In the genomic region with DNA sequence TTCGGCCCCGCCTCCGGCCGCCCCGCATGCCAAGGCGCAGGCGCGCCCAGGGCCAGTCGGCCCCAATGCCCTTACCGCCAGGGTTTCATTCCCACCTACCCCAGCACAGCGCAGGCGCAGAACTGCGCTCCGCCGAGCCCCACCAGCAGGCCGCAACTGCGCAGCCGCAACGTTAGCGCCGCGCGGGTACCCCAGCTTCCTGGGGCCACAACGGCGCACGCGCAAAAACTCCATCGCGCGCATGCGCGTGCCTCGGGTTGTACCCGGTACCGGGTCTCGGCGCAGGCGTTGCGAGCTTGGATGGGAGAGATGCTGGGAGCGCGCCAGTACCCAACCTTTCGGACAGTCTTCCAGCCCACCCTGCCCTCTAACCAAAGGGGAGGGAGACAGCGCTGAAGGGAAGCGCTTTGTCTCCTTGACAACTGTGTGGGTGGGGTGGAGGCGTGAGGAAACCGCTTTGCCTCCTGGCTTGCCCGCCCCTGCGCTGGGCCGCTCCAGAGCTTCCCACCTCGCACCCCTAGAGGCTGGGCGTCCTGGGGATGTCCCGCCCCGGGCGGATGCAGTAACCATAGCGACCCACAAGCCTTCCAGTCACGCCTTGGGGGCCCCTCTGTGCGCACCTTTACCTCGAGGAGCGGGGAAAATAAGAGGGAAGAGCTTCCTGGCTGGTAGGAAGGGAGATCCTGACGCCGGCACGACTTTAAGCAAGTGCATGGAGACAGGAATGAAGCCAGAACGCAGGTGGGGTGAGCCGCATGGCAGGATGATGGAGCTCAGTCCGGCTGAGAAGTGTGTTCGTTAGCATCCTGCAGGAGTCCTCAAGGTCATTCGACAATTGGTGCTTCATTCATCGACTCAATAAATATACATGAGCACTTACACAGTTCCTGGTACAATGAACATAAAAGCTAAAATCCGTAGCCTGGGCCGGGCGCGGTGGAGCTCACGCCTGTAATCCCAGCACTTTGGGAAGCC, we compare ENCODE assay signal across 9 cellular contexts. TPM values are rescaled to one million over a fixed set of nuclear protein-coding genes. Genes with fewer than 3 reads are reported as not detected.
DNase-seq lines count a peak whose midpoint lies in the region; ATAC-seq, FAIRE-seq and TF ChIP-seq lines count a peak whose summit lies in the region.
"Had no signal": no experiment of that assay in that cellular context is flagged by ENCODE, and none has a peak within 500 bp of the region (broad histone marks: within the 10 kb centered on the region; RNA-seq: fewer than 3 reads in every experiment).

No MANE protein-coding gene starts in this region.

- H3K27me3 Mint-ChIP-seq in activated B cell treated with CpG ODN at 0.5 μM for 24 hours: no peaks in the 10 kb centered on the region

- ATAC-seq in GM19023 (IDR thresholded peaks at IDR 0.05; ENCODE audit: unreplicated experiment): peak; percentile 83
- peak; percentile 83 for ATAC-seq in HG03196 (IDR thresholded peaks at IDR 0.05; ENCODE audit: unreplicated experiment)
- peak; percentile 82 for ATAC-seq in activated B cell treated with CpG ODN at 0.5 μM for 24 hours (ENCODE audit: low read depth)

- peaks cover 27% of the 10 kb centered on the region for H3K36me3 Mint-ChIP-seq in activated B cell treated with CpG ODN at 0.5 μM for 24 hours (ENCODE audit: low read depth)

- H3K9me3 Mint-ChIP-seq in activated B cell treated with CpG ODN at 0.5 μM for 24 hours: no peaks in the 10 kb centered on the region

- H3K4me3 Mint-ChIP-seq in activated B cell treated with CpG ODN at 0.5 μM for 24 hours: peak overlapping the region; percentile 90

- CTCF ChIA-PET in activated B cell treated with CpG ODN at 0.5 μM for 24 hours (lab: Charles Lee): interaction anchor here (0.9 to 2.4 kb wide), 5 partner anchors 16 to 114 kb away, joined by 3 to 6 read pairs (median 5); a partner anchor contains a TSS

- H3K27ac Mint-ChIP-seq in activated B cell treated with CpG ODN at 0.5 μM for 24 hours: peak overlapping the region; percentile 82

- POLR2A ChIA-PET in activated B cell treated with CpG ODN at 0.5 μM for 24 hours (lab: Charles Lee): interaction anchor here (0.5 to 3.7 kb wide), 24 partner anchors 9 to 1414 kb away, joined by 3 to 60 read pairs (median 4); a partner anchor contains a TSS

- no peak for TF ChIP-seq CTCF in AG09319 (IDR thresholded peaks at IDR 0.05; ENCODE audit: low read depth, low read length)
- TF ChIP-seq CTCF in activated B cell treated with CpG ODN at 0.5 μM for 24 hours (IDR thresholded peaks at IDR 0.05): no peak

- intact Hi-C loops in activated B cell treated with CpG ODN at 0.5 μM for 24 hours (cut with micrococcal nuclease): loop anchor here (1.0 to 5.0 kb wide), 5 partner anchors 17 to 444 kb away; a partner anchor contains a TSS

- DNase-seq in AG09319 (ENCODE audit: extremely low read depth, low read depth) (peak; percentile 93), NCI-H226 (peak; percentile 90), activated B cell treated with CpG ODN at 0.5 μM for 24 hours (peak; percentile 99)
- DNase-seq in central memory CD4-positive, alpha-beta T cell: peak; percentile 99
- peak; percentile 99 for DNase-seq in stimulated activated CD4-positive, alpha-beta T cell treated with anti-CD3 and anti-CD28 coated beads, Interleukin-12 subunit alpha, Interleukin-12 subunit beta, amount 100 ng/mL, for 24 hours (ENCODE audit: low read depth in 2 of 2)

- peak; percentile 66 for FAIRE-seq in islet of Langerhans (lab: Jason Lieb, UNC)

- H3K4me1 Mint-ChIP-seq in activated B cell treated with CpG ODN at 0.5 μM for 24 hours: peaks cover 24% of the 10 kb centered on the region

RNA-seq across cellular contexts. Expression of a gene that starts 0.5 kb away (rescaled TPM):
- 5.6 and 6.0 TPM in 2 replicates for total RNA-seq in activated B cell treated with CpG ODN at 0.5 μM for 24 hours

RNA-seq across cellular contexts. Expression of a gene that starts 11.6 kb away (rescaled TPM):
- total RNA-seq in activated B cell treated with CpG ODN at 0.5 μM for 24 hours: not detected in 2 replicates
- total RNA-seq: activated CD8-positive, alpha-beta memory T cell treated with anti-CD3 and anti-CD28 coated beads for 36 hours had no signal

RNA-seq across cellular contexts. Expression of a gene that starts 17.0 kb away (rescaled TPM):
- total RNA-seq in activated B cell treated with CpG ODN at 0.5 μM for 24 hours: 14.8 and 17.5 TPM in 2 replicates

RNA-seq across cellular contexts. Expression of a gene that starts 38.8 kb away (rescaled TPM):
- not detected in 2 replicates for total RNA-seq in activated B cell treated with CpG ODN at 0.5 μM for 24 hours

RNA-seq across cellular contexts. Expression of a gene that starts 40.0 kb away (rescaled TPM):
- 131 and 150 TPM in 2 replicates for total RNA-seq in activated B cell treated with CpG ODN at 0.5 μM for 24 hours

Comparison
In these comparisons a context has a peak if more than half of its experiments do, and no peak if none do; other contexts are left out.
1. Peak in every context shown above with its lines: DNase-seq and ATAC-seq.